Comparison of ENCODE assay signal across 21 cellular contexts in genomic region chr2:69734040-69734611, GRCh38. TPM values are rescaled to one million over a fixed set of nuclear protein-coding genes. Genes with fewer than 3 reads are reported as not detected.
DNase-seq lines count a peak whose midpoint lies in the region; ATAC-seq and TF ChIP-seq lines count a peak whose summit lies in the region.
"Had no signal": no experiment of that assay in that cellular context is flagged by ENCODE, and none has a peak within 500 bp of the region (broad histone marks: within the 10 kb centered on the region; RNA-seq: fewer than 3 reads in every experiment).

No MANE protein-coding gene starts in this region.

- in situ Hi-C loops in Caki2 (cut with HindIII; ENCODE audit: low pct_unique_long_range_greater_than_20kb, low sequenced_read_pairs): no loop called here

- H4K20me1 ChIP-seq in GM23338 (replicated peaks; ENCODE audit: insufficient read depth): no peaks in the 10 kb centered on the region

- H3K9me3 ChIP-seq in ovary: no peaks in the 10 kb centered on the region
- H3K9me3 ChIP-seq: psoas muscle, thyroid gland had no signal

- no peak for TF ChIP-seq CTCF in ovary (IDR thresholded peaks at IDR 0.05)
- no peak for TF ChIP-seq CTCF in GM23338 (conservative IDR thresholded peaks at IDR 0.05; ENCODE audit: low read depth in 2 of 2)
- TF ChIP-seq CTCF in omental fat pad (IDR thresholded peaks at IDR 0.05): no peak
- TF ChIP-seq CTCF in CD14-positive monocyte (IDR thresholded peaks at IDR 0.05): no peak

- TF ChIP-seq POLR2A in ovary (IDR thresholded peaks at IDR 0.05): no peak

- no peaks in the 10 kb centered on the region for H3F3A ChIP-seq in GM23338 (replicated peaks; ENCODE audit: low read depth)

- TF ChIP-seq EP300 in Ishikawa (IDR thresholded peaks at IDR 0.05; ENCODE audit: borderline replicate concordance) (peak; percentile 58; the same call in 1 of the 2 replicates), ovary (IDR thresholded peaks at IDR 0.05) (no peak)

- H3K4me3 ChIP-seq in ovary (no peak overlapping the region), GM23338 (no peak overlapping the region)
- H3K4me3 ChIP-seq: psoas muscle, thyroid gland had no signal

- intact Hi-C loops in ovary (cut with DNase I): no loop called here
- intact Hi-C loops in CD14-positive monocyte (cut with micrococcal nuclease): no loop called here

- no peaks in the 10 kb centered on the region for H3K9me2 ChIP-seq in GM23338 (ENCODE audit: insufficient read depth)

- no peaks in the 10 kb centered on the region for H3K79me2 ChIP-seq in GM23338 (replicated peaks; ENCODE audit: insufficient read depth)

- H3K4me1 ChIP-seq in ovary (ENCODE audit: insufficient read depth) (peaks cover 2% of the 10 kb centered on the region), GM23338 (ENCODE audit: insufficient read depth) (peaks cover 4% of the 10 kb centered on the region; the same call in 1 of the 2 replicates)
- H3K4me1 ChIP-seq: psoas muscle had no signal

- H3K9me3 Mint-ChIP-seq in GM23338 (no peaks in the 10 kb centered on the region), CD14-positive monocyte (no peaks in the 10 kb centered on the region)
- H3K9me3 Mint-ChIP-seq: CD8-positive, alpha-beta memory T cell; T-helper 2 cell treated with Interferon-gamma antibody and Interleukin-4, amounts not matched to agents 5 μg/mL and 100 μg/mL, for 36 hours had no signal

- no peak overlapping the region for H3K27ac ChIP-seq in ovary
- H3K27ac ChIP-seq in GM23338 (ENCODE audit: low read depth): no peak overlapping the region
- H3K27ac ChIP-seq: psoas muscle, thyroid gland had no signal

- peaks cover 2% of the 10 kb centered on the region; the same call in 2 of the 3 replicates for H3K4me1 Mint-ChIP-seq in GM23338
- peaks cover 5% of the 10 kb centered on the region for H3K4me1 Mint-ChIP-seq in CD14-positive monocyte
- H3K4me1 Mint-ChIP-seq: CD8-positive, alpha-beta memory T cell had no signal

- H3K36me3 Mint-ChIP-seq in GM23338 (ENCODE audit: low read depth): no peaks in the 10 kb centered on the region
- no peaks in the 10 kb centered on the region for H3K36me3 Mint-ChIP-seq in CD14-positive monocyte
- H3K36me3 Mint-ChIP-seq: activated naive CD8-positive, alpha-beta T cell; CD8-positive, alpha-beta memory T cell had no signal

- H3K27me3 ChIP-seq in ovary (no peaks in the 10 kb centered on the region), GM23338 (ENCODE audit: insufficient read depth) (no peaks in the 10 kb centered on the region)
- H3K27me3 ChIP-seq: thyroid gland had no signal

- DNase-seq in Caki2 (ENCODE audit: low read depth): peak; percentile 75
- peak; percentile 10 for DNase-seq in cerebellum (ENCODE audit: low spot score)
- peak; percentile 44 to 77 (median 51) for DNase-seq in ovary
- DNase-seq in GM23338 (ENCODE audit: low spot score): no peak
- DNase-seq in omental fat pad (ENCODE audit: low spot score): no peak
- DNase-seq in CD14-positive monocyte (ENCODE audit: low spot score): no peak
- no peak for DNase-seq in retina
- DNase-seq: activated CD4-positive, alpha-beta T cell treated with anti-CD3 and anti-CD28 coated beads for 4 hours; activated T-cell treated with anti-CD3 and anti-CD28 coated beads for 4 hours; CD8-positive, alpha-beta memory T cell; central memory CD4-positive, alpha-beta T cell; glutamatergic neuron; GOT3; islet precursor cell; NCI-H1436 treated with DMSO at 0.1 percent for 48 hours; NCI-H526; thyroid gland had no signal

- no peak overlapping the region for H3K27ac Mint-ChIP-seq in GM23338
- H3K27ac Mint-ChIP-seq in CD14-positive monocyte: peak overlapping the region in 2 of 7 donors; percentile 1 to 3
- H3K27ac Mint-ChIP-seq: activated naive CD8-positive, alpha-beta T cell; CD8-positive, alpha-beta memory T cell; T-helper 2 cell treated with Interferon-gamma antibody and Interleukin-4, amounts not matched to agents 5 μg/mL and 100 μg/mL, for 36 hours had no signal

- no peak overlapping the region for H3K4me2 ChIP-seq in GM23338

- no peak overlapping the region; the same call in 1 of the 2 replicates for H2AFZ ChIP-seq in GM23338

- ATAC-seq in GM23338: no peak
- no peak for ATAC-seq in omental fat pad (ENCODE audit: low FRiP score)
- ATAC-seq: psoas muscle had no signal

- no peak for TF ChIP-seq RAD21 in Ishikawa (IDR thresholded peaks at IDR 0.05; ENCODE audit: low read depth)

- H3K27me3 Mint-ChIP-seq in GM23338 (ENCODE audit: insufficient read depth, low read depth, poor library complexity): no peaks in the 10 kb centered on the region
- H3K27me3 Mint-ChIP-seq in CD14-positive monocyte (ENCODE audit: low read depth in 3 of 3): peaks cover 0 to 3% (median 3%) of the 10 kb centered on the region in 3 donors
- H3K27me3 Mint-ChIP-seq: activated naive CD8-positive, alpha-beta T cell; CD8-positive, alpha-beta memory T cell had no signal

- H3K36me3 ChIP-seq in ovary (no peaks in the 10 kb centered on the region), GM23338 (ENCODE audit: insufficient read depth) (no peaks in the 10 kb centered on the region)
- H3K36me3 ChIP-seq: thyroid gland had no signal

- no peak overlapping the region for H3K4me3 Mint-ChIP-seq in GM23338
- H3K4me3 Mint-ChIP-seq in CD14-positive monocyte: no peak overlapping the region
- H3K4me3 Mint-ChIP-seq: activated naive CD8-positive, alpha-beta T cell; CD8-positive, alpha-beta memory T cell; T-helper 2 cell treated with Interferon-gamma antibody and Interleukin-4, amounts not matched to agents 5 μg/mL and 100 μg/mL, for 36 hours had no signal

- 23 to 27% (median 27%) methylated on average over 5 of the region's 5 CpGs for WGBS in ovary, 3 donors

TF ChIP-seq in Ishikawa, 13 proteins besides CTCF, POLR2A, EP300 and RAD21 (continues in another document):
- no peak for TF ChIP-seq CREB1 (IDR thresholded peaks at IDR 0.05; ENCODE audit: low read depth)
- TF ChIP-seq TCF12 (IDR thresholded peaks at IDR 0.05; ENCODE audit: low read depth): peak; percentile 39; the same call in 1 of the 2 replicates
- TF ChIP-seq FOXM1 (IDR thresholded peaks at IDR 0.05; ENCODE audit: borderline replicate concordance, low read depth): no peak; the same call in 1 of the 2 replicates
- peak; percentile 43; the same call in 1 of the 2 replicates for TF ChIP-seq TEAD4 (IDR thresholded peaks at IDR 0.05)
- no peak for TF ChIP-seq ZBTB7A (IDR thresholded peaks at IDR 0.05; ENCODE audit: low read depth)

TF ChIP-seq in GM23338, 12 proteins besides CTCF, POLR2A, EP300 and RAD21 (continues in another document):
- TF ChIP-seq ETS1 (IDR thresholded peaks at IDR 0.05) (no peak), REST (IDR thresholded peaks at IDR 0.05; ENCODE audit: unreplicated experiment) (no peak)

RNA-seq across cellular contexts. Expression of gene ANXA4, which starts 7.8 kb away (rescaled TPM):
- total RNA-seq in Caki2 (2014; rRNA removed; shearing (Covaris generic); ENCODE audit: low replicate concordance): 309 and 330 TPM in 2 replicates
- total RNA-seq in cerebellum (6.0 TPM), ovary (10 to 100 TPM; 25.4 to 89.7 (median 77.1) TPM), omental fat pad (10 to 100 TPM; 36.6 to 52.3 (median 40.7) TPM)
- polyA plus RNA-seq in ovary (10 to 100 TPM; 43.4 to 71.8 TPM), GM23338 (2016; fragmentation: Nextera tagmentation; extraction: Ambion mirVana) (11.5 and 12.3 TPM in 2 replicates), CD14-positive monocyte (10 to 100 TPM; 64.7 to 95.7 TPM)
- 5.8 and 6.7 TPM in 2 replicates for total RNA-seq in GM23338 (2014; rRNA removed; shearing (Covaris generic))

Comparison
In these comparisons a context has a peak if more than half of its experiments do, and no peak if none do; other contexts are left out.
1. DNase-seq: peak in Caki2 (single experiment), cerebellum (single experiment) and ovary (5 of 5); none in GM23338 (single experiment), omental fat pad (single experiment), CD14-positive monocyte (single experiment) and retina (single experiment).